Comparison of ENCODE assay signal across 8 cellular contexts in the genomic region with DNA sequence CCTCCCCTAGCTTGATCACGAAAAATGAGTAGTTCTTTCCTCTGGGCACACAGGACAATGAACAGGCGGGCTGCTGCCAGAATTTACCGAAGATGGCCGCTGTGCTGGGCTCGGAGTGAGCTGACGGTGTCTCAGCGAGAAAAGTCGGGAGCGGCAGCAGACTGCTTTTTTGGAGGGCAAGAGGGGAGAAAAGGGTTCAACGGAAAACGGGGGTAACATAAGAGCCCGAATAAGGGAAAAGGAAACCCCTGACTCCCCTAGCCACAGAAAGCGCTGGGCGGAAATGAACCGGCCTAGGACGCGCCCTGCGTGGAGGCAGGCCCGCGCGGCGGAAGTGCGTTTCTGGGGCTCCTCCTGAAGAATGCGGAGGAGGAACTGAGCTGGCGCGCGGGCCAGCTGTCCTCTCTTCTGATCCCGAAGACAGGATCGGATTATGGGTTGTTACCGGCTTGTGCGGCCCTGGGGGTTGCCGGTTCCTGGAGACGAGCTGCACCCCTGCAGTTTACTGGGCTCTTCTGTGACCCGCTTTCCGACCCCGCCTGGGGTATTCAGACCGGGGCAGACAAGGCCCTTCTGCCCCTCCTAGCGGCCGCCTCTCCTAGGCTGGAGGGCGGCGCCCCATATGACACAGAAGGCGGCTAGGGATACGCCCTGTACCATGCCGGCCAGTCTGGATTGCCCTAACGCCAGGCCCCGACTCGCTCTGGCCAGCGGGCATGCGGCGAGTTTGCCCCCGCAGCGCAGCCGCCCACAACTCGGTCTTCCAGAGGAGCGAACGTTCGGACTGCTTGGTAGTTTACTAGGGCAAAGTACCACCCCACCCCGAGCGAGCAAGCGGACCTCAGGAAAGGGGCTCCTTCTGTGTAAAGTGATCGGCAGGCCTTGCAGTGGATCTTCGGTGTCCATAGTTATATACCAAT. TPM values are rescaled to one million over a fixed set of nuclear protein-coding genes. Genes with fewer than 3 reads are reported as not detected.
A peak's percentile ranks its signal among the peaks of the same experiment; 100 is the strongest.
DNase-seq lines count a peak whose midpoint lies in the region; ATAC-seq and TF ChIP-seq lines count a peak whose summit lies in the region.

No MANE protein-coding gene starts in this region.

- H2BK15ac ChIP-seq in mesendoderm (replicated peaks; ENCODE audit: low read depth): no peak overlapping the region

- H3K27me3 ChIP-seq in CD4-positive, alpha-beta T cell (ENCODE audit: control insufficient read depth, insufficient read depth, low read length): no peaks in the 10 kb centered on the region
- H3K27me3 ChIP-seq in effector memory CD4-positive, alpha-beta T cell (replicated peaks; ENCODE audit: control insufficient read depth, insufficient read depth, low read length, poor library complexity, severe bottlenecking): no peaks in the 10 kb centered on the region
- no peaks in the 10 kb centered on the region for H3K27me3 ChIP-seq in mesendoderm (ENCODE audit: insufficient read depth, low read length, poor library complexity)

- no peak overlapping the region for H2AK5ac ChIP-seq in mesendoderm (ENCODE audit: low read length)

- peak overlapping the region; percentile 87 for H3K9ac ChIP-seq in mesendoderm (ENCODE audit: low read length)

- no peaks in the 10 kb centered on the region for H3K27me3 Mint-ChIP-seq in CD4-positive, alpha-beta T cell

- H3K4me2 ChIP-seq in mesendoderm (ENCODE audit: low read length): peak overlapping the region; percentile 63

- CTCF ChIA-PET in CD4-positive, alpha-beta T cell (lab: Charles Lee): interaction anchor here (0.6 to 5.9 kb wide), 9 partner anchors 12 to 115 kb away, joined by 3 to 159 read pairs (median 3); a partner anchor contains a TSS

- peaks cover 28% of the 10 kb centered on the region for H3K36me3 Mint-ChIP-seq in CD4-positive, alpha-beta T cell (ENCODE audit: low read depth)

- POLR2A ChIA-PET in CD4-positive, alpha-beta T cell (lab: Charles Lee): interaction anchor here (0.6 to 10.9 kb wide), 34 partner anchors 9 to 605 kb away, joined by 3 to 560 read pairs (median 4); a partner anchor contains a TSS

- H3K36me3 ChIP-seq in effector memory CD4-positive, alpha-beta T cell (ENCODE audit: control insufficient read depth, insufficient read depth, low read length): no peaks in the 10 kb centered on the region
- H3K36me3 ChIP-seq in mesendoderm (ENCODE audit: control insufficient read depth, insufficient read depth, low read length): no peaks in the 10 kb centered on the region

- peak overlapping the region; percentile 98 for H3K27ac ChIP-seq in CD4-positive, alpha-beta T cell (ENCODE audit: low read depth, low read length)
- peak overlapping the region; percentile 98 for H3K27ac ChIP-seq in effector memory CD4-positive, alpha-beta T cell (ENCODE audit: insufficient read depth, low read length, poor library complexity, severe bottlenecking)
- peak overlapping the region; percentile 96 for H3K27ac ChIP-seq in mesendoderm (ENCODE audit: low read depth, low read length)

- H3K4me1 Mint-ChIP-seq in CD4-positive, alpha-beta T cell (ENCODE audit: low read depth): peaks cover 63% of the 10 kb centered on the region

- H2BK5ac ChIP-seq in mesendoderm (ENCODE audit: low read length): peak overlapping the region; percentile 37

- no peak overlapping the region for H2BK120ac ChIP-seq in mesendoderm (ENCODE audit: low read depth, low read length)

- H3K4me3 ChIP-seq in effector memory CD4-positive, alpha-beta T cell (ENCODE audit: insufficient read depth, low read depth, low read length, poor library complexity, severe bottlenecking): peak overlapping the region; percentile 90
- peak overlapping the region; percentile 62 for H3K4me3 ChIP-seq in mesendoderm (ENCODE audit: low read length)

- peaks cover 25% of the 10 kb centered on the region for H3K79me2 ChIP-seq in mesendoderm (ENCODE audit: control insufficient read depth, insufficient read depth, low read length)

- peaks cover 19% of the 10 kb centered on the region for H3K4me1 ChIP-seq in effector memory CD4-positive, alpha-beta T cell (ENCODE audit: control insufficient read depth, insufficient read depth, low read length, poor library complexity, severe bottlenecking)
- peaks cover 15% of the 10 kb centered on the region for H3K4me1 ChIP-seq in mesendoderm (ENCODE audit: control insufficient read depth, low read depth, low read length)

- peak; percentile 82 for ATAC-seq in CD4-positive, alpha-beta T cell (ENCODE audit: poor library complexity)
- ATAC-seq in GM19351 (IDR thresholded peaks at IDR 0.05; ENCODE audit: unreplicated experiment): peak; percentile 90
- peak; percentile 91 for ATAC-seq in HG03520 (IDR thresholded peaks at IDR 0.05; ENCODE audit: unreplicated experiment)

- peak overlapping the region; percentile 98 for H3K18ac ChIP-seq in mesendoderm (ENCODE audit: low read length)

- H3K27ac Mint-ChIP-seq in CD4-positive, alpha-beta T cell: peak overlapping the region; percentile 99

- no peaks in the 10 kb centered on the region for H3K9me3 Mint-ChIP-seq in CD4-positive, alpha-beta T cell

- WGBS in mesendoderm (ENCODE audit: extremely low coverage, insufficient coverage, low lambda C conversion rate): no CpG with 5 or more reads among the region's 62 CpGs

- DNase-seq in CD4-positive, alpha-beta T cell: peak; percentile 69 to 82 (median 77)
- peak; percentile 91 for DNase-seq in NCI-H82 treated with DMSO at 0.1 percent for 48 hours (lab: John Stamatoyannopoulos, UW; ENCODE audit: unreplicated experiment)
- DNase-seq in activated CD8-positive, alpha-beta memory T cell treated with anti-CD3 and anti-CD28 coated beads for 1 hour (ENCODE audit: extremely low read depth in 1 of 2, low read depth in 1 of 2): peak; percentile 73 to 75
- peak; percentile 69 to 77 (median 75) for DNase-seq in effector memory CD4-positive, alpha-beta T cell
- peak; percentile 93 for DNase-seq in mesendoderm
- DNase-seq in stimulated activated CD8-positive, alpha-beta memory T cell treated with anti-CD3 and anti-CD28 coated beads, Interleukin-15, amount 100 ng/mL, for 1 hour (ENCODE audit: low read depth): peak; percentile 69

- peak overlapping the region; percentile 24 for H4K5ac ChIP-seq in mesendoderm (ENCODE audit: low read length)

- no peaks in the 10 kb centered on the region for H3K9me3 ChIP-seq in CD4-positive, alpha-beta T cell (ENCODE audit: control insufficient read depth, low read length)
- H3K9me3 ChIP-seq in effector memory CD4-positive, alpha-beta T cell (ENCODE audit: control insufficient read depth, low read length): no peaks in the 10 kb centered on the region

- H4K8ac ChIP-seq in mesendoderm (ENCODE audit: low read depth, low read length): peak overlapping the region; percentile 100

- no peak overlapping the region for H3K4ac ChIP-seq in mesendoderm (ENCODE audit: low read depth, low read length)

- peak overlapping the region; percentile 32 for H3K23ac ChIP-seq in mesendoderm (ENCODE audit: low read length)

- TF ChIP-seq CTCF in CD4-positive, alpha-beta T cell (IDR thresholded peaks at IDR 0.05): peak; percentile 54

- H3K56ac ChIP-seq in mesendoderm (ENCODE audit: low read length): peak overlapping the region; percentile 90

- H3K79me1 ChIP-seq in mesendoderm (ENCODE audit: low read length): peaks cover 7% of the 10 kb centered on the region

- peak overlapping the region; percentile 100 for H3K4me3 Mint-ChIP-seq in CD4-positive, alpha-beta T cell

- intact Hi-C loops in CD4-positive, alpha-beta T cell (cut with DNase I, micrococcal nuclease): loop anchor here (1.0 to 5.0 kb wide), 3 partner anchors 28 to 501 kb away; no protein-coding TSS in a partner anchor

RNA-seq across cellular contexts. Expression of a gene that starts 30.1 kb away (rescaled TPM):
- total RNA-seq in CD4-positive, alpha-beta T cell: 100 to 1,000 TPM; 295 to 296 TPM
- 21.7 TPM for polyA plus RNA-seq in mesendoderm (2013, experiment 1 of 2)
- polyA plus RNA-seq in mesendoderm (2013, experiment 2 of 2): 21.7 TPM

Comparison
In these comparisons a context has a peak if more than half of its experiments do, and no peak if none do; other contexts are left out.
1. Peak in every context shown above with its lines: DNase-seq, ATAC-seq, H3K4me3 ChIP-seq and H3K27ac ChIP-seq.